ENCODE assay signal across 8 cellular contexts in genomic region chr2:171999604-172000469, GRCh38. TPM values are rescaled to one million over a fixed set of nuclear protein-coding genes. Genes with fewer than 3 reads are reported as not detected.
DNase-seq lines count a peak whose midpoint lies in the region; ATAC-seq and TF ChIP-seq lines count a peak whose summit lies in the region.

Gene METAP1D, plus strand, starts transcription at chr2:171999953. Its CDS starts 17 bp downstream, at chr2:171999970.

- TF ChIP-seq POLR2A in ovary (IDR thresholded peaks at IDR 0.05) = no peak
- TF ChIP-seq POLR2A in thyroid gland (IDR thresholded peaks at IDR 0.05) = peak in 1 of 2 donors; percentile 58

- H3K4me3 Mint-ChIP-seq in activated naive CD8-positive, alpha-beta T cell treated with anti-CD3 and anti-CD28 coated beads for 36 hours = peak within 1 kb of the TSS; percentile 93

- H3K4me1 Mint-ChIP-seq in activated naive CD8-positive, alpha-beta T cell treated with anti-CD3 and anti-CD28 coated beads for 36 hours = peaks cover 30% of the 10 kb centered on the region

- peaks cover 6% of the 10 kb centered on the region for H3K4me1 ChIP-seq in ovary (ENCODE audit: insufficient read depth)
- H3K4me1 ChIP-seq in thyroid gland = peaks cover 4 to 5% of the 10 kb centered on the region in 2 donors

- WGBS in ovary, 3 donors = 0% methylated on average over 66 to 73 of the region's 73 CpGs
- 0 to 1% methylated on average over 20 to 31 of the region's 73 CpGs for WGBS in thyroid gland, 2 donors

- no peak for TF ChIP-seq CTCF in GM12864 (IDR thresholded peaks at IDR 0.05; ENCODE audit: low read depth, low read length, missing control alignments)
- peak in 1 of 3 donors; percentile 15 for TF ChIP-seq CTCF in ovary (IDR thresholded peaks at IDR 0.05)
- TF ChIP-seq CTCF in thyroid gland (IDR thresholded peaks at IDR 0.05) = no peak

- ATAC-seq in HG02642 (IDR thresholded peaks at IDR 0.05; ENCODE audit: poor library complexity, unreplicated experiment) (peak; percentile 97), Right ventricle myocardium inferior (peak; percentile 100)

- DNase-seq in GM12864 (ENCODE audit: low read depth) = peak; percentile 67
- DNase-seq in NCI-H1092 treated with DMSO at 0.1 percent for 48 hours (lab: John Stamatoyannopoulos, UW) = peak; percentile 80
- peak; percentile 69 for DNase-seq in SKM-1 (lab: John Stamatoyannopoulos, UW; ENCODE audit: unreplicated experiment)
- peak; percentile 94 for DNase-seq in activated naive CD8-positive, alpha-beta T cell treated with anti-CD3 and anti-CD28 coated beads for 36 hours
- DNase-seq in Right ventricle myocardium inferior (ENCODE audit: missing footprints) = peak; percentile 97
- DNase-seq in ovary = peak; percentile 85 to 95 (median 91)
- peak; percentile 90 to 91 for DNase-seq in thyroid gland

- H3K4me3 ChIP-seq in GM12864 (ENCODE audit: low read depth, low read length) = peak within 1 kb of the TSS; percentile 71
- H3K4me3 ChIP-seq in ovary = peak within 1 kb of the TSS; percentile 61
- peak within 1 kb of the TSS; percentile 13 to 68 (median 66) for H3K4me3 ChIP-seq in thyroid gland (replicated peaks in 1 of 3)

- H3K36me3 ChIP-seq in ovary = no peaks in the 10 kb centered on the region
- no peaks in the 10 kb centered on the region for H3K36me3 ChIP-seq in thyroid gland

- intact Hi-C loops in Right ventricle myocardium inferior (cut with DNase I) (no loop called here), ovary (cut with DNase I) (no loop called here), thyroid gland (cut with DNase I) (loop anchor here (10.0 kb wide), 1 partner anchor 105 kb away; the partner anchor contains the start of gene DLX2)

- peaks cover 9% of the 10 kb centered on the region for H3K27me3 Mint-ChIP-seq in activated naive CD8-positive, alpha-beta T cell treated with anti-CD3 and anti-CD28 coated beads for 36 hours

- H3K27me3 ChIP-seq in ovary (no peaks in the 10 kb centered on the region), thyroid gland (no peaks in the 10 kb centered on the region)

- H3K9me3 ChIP-seq in ovary (no peaks in the 10 kb centered on the region), thyroid gland (no peaks in the 10 kb centered on the region)

- H3K27ac ChIP-seq in ovary (peak within 1 kb of the TSS in 1 of 2 donors; percentile 42), thyroid gland (no peak within 1 kb of the TSS)

- peak within 1 kb of the TSS; percentile 98 for H3K27ac Mint-ChIP-seq in activated naive CD8-positive, alpha-beta T cell treated with anti-CD3 and anti-CD28 coated beads for 36 hours

- no peak for TF ChIP-seq EP300 in ovary (IDR thresholded peaks at IDR 0.05)

- H3K9me3 Mint-ChIP-seq in activated naive CD8-positive, alpha-beta T cell treated with anti-CD3 and anti-CD28 coated beads for 36 hours = no peaks in the 10 kb centered on the region

- H3K36me3 Mint-ChIP-seq in activated naive CD8-positive, alpha-beta T cell treated with anti-CD3 and anti-CD28 coated beads for 36 hours = peaks cover 14% of the 10 kb centered on the region

RNA-seq across cellular contexts. Expression of gene METAP1D, which starts in this region (rescaled TPM):
- total RNA-seq in activated naive CD8-positive, alpha-beta T cell treated with anti-CD3 and anti-CD28 coated beads for 36 hours = 1 to 10 TPM; 5.2 to 6.0 TPM
- total RNA-seq in Right ventricle myocardium inferior (6.7 TPM), ovary (10 to 100 TPM in 5 of 7 donors, 1 to 10 TPM in 2; 8.5 to 14.3 (median 11.2) TPM), thyroid gland (10 to 100 TPM in 1 of 4 donors, 1 to 10 TPM in 3; 5.2 to 30.9 (median 7.3) TPM)
- polyA plus RNA-seq in ovary = 1 to 10 TPM; 7.0 to 9.8 TPM
